ENCODE assay signal across 21 cellular contexts in genomic region chrX:20637351-20637750, GRCh38.
A peak's percentile ranks its signal among the peaks of the same experiment; 100 is the strongest.
DNase-seq lines count a peak whose midpoint lies in the region; ATAC-seq, FAIRE-seq and TF ChIP-seq lines count a peak whose summit lies in the region.
"Had no signal": no experiment of that assay in that cellular context is flagged by ENCODE, and none has a peak within 500 bp of the region (broad histone marks: within the 10 kb centered on the region; RNA-seq: fewer than 3 reads in every experiment).

No MANE protein-coding gene starts in this region.

- H3K9me3 ChIP-seq in astrocyte (ENCODE audit: insufficient read depth, low read depth, low read length), result no peaks in the 10 kb centered on the region
- H3K9me3 ChIP-seq in ascending aorta, result no peaks in the 10 kb centered on the region

- H3K27me3 Mint-ChIP-seq in astrocyte (ENCODE audit: low read depth, unreplicated experiment), result no peaks in the 10 kb centered on the region

- peak overlapping the region; percentile 16 for H3K4me3 Mint-ChIP-seq in astrocyte (ENCODE audit: unreplicated experiment)
- H3K4me3 Mint-ChIP-seq: CD4-positive, CD25-positive, alpha-beta regulatory T cell; GM23338; H9 had no signal

- peak; percentile 53 for DNase-seq in astrocyte (ENCODE audit: low read depth)
- DNase-seq in kidney tubule cell (ENCODE audit: low spot score), result peak; percentile 59
- peak; percentile 77 for DNase-seq in renal cortical epithelial cell (ENCODE audit: low read depth)
- DNase-seq in ascending aorta (ENCODE audit: low spot score in 2 of 2), result no peak
- DNase-seq in NCI-H2227 treated with DMSO at 0.1 percent for 48 hours (lab: John Stamatoyannopoulos, UW), result no peak
- DNase-seq: CD4-positive, CD25-positive, alpha-beta regulatory T cell; H9; IMR-90; KG1; NCI-H1048; NCI-H1417; NCI-H1694; NCI-H2029 treated with DMSO at 0.1 percent for 48 hours; NCI-H526 treated with DMSO at 0.1 percent for 48 hours; SHP77 had no signal

- H3K9ac ChIP-seq in astrocyte (ENCODE audit: low read length), result no peak overlapping the region

- no peak for TF ChIP-seq CTCF in astrocyte (IDR thresholded peaks at IDR 0.05; ENCODE audit: insufficient read depth, low read depth, low read length)
- TF ChIP-seq CTCF in ascending aorta (IDR thresholded peaks at IDR 0.05), result no peak

- H3K79me2 ChIP-seq in astrocyte (ENCODE audit: insufficient read depth, low read length), result no peaks in the 10 kb centered on the region

- H3K9me3 Mint-ChIP-seq in astrocyte (ENCODE audit: unreplicated experiment), result peaks cover 3% of the 10 kb centered on the region
- H3K9me3 Mint-ChIP-seq: GM23338 had no signal

- intact Hi-C loops in ascending aorta (cut with DNase I), result no loop called here

- H3K4me1 Mint-ChIP-seq in astrocyte (ENCODE audit: low read depth, unreplicated experiment), result peaks cover 15% of the 10 kb centered on the region
- H3K4me1 Mint-ChIP-seq: CD4-positive, CD25-positive, alpha-beta regulatory T cell; GM23338 had no signal

- H3K27ac ChIP-seq in astrocyte (ENCODE audit: low read depth, low read length) (no peak overlapping the region), ascending aorta (no peak overlapping the region)
- H3K27ac ChIP-seq: RWPE1 had no signal

- H3K27me3 ChIP-seq in astrocyte (ENCODE audit: insufficient read depth, low read length) (no peaks in the 10 kb centered on the region), ascending aorta (no peaks in the 10 kb centered on the region)

- H3K36me3 ChIP-seq in astrocyte (ENCODE audit: insufficient read depth, low read length) (no peaks in the 10 kb centered on the region), ascending aorta (no peaks in the 10 kb centered on the region)

- no peaks in the 10 kb centered on the region for H4K20me1 ChIP-seq in astrocyte (ENCODE audit: insufficient read depth, low read length)

- H3K27ac Mint-ChIP-seq in astrocyte (ENCODE audit: unreplicated experiment), result peak overlapping the region; percentile 79
- H3K27ac Mint-ChIP-seq: CD4-positive, CD25-positive, alpha-beta regulatory T cell; GM23338; H9 had no signal

- no peak overlapping the region for H2AFZ ChIP-seq in astrocyte (ENCODE audit: low read depth, low read length)
- H2AFZ ChIP-seq: GM23338 had no signal

- no peak overlapping the region for H3K4me3 ChIP-seq in astrocyte (ENCODE audit: insufficient read depth, low read depth, low read length)
- no peak overlapping the region for H3K4me3 ChIP-seq in ascending aorta
- H3K4me3 ChIP-seq: GM23338 had no signal

- FAIRE-seq in astrocyte (lab: Jason Lieb, UNC), result no peak
- FAIRE-seq: GM18507 had no signal

- H3K4me1 ChIP-seq in astrocyte (ENCODE audit: insufficient read depth, low read length), result no peaks in the 10 kb centered on the region
- no peaks in the 10 kb centered on the region for H3K4me1 ChIP-seq in ascending aorta

- no peak overlapping the region for H3K4me2 ChIP-seq in astrocyte (ENCODE audit: low read length)
- H3K4me2 ChIP-seq: GM23338 had no signal

- no peak for ATAC-seq in GM18520 (IDR thresholded peaks at IDR 0.05; ENCODE audit: unreplicated experiment)
- ATAC-seq in HG03442 (IDR thresholded peaks at IDR 0.05; ENCODE audit: unreplicated experiment), result no peak
- ATAC-seq: GM23338, Panc1 had no signal

- H3K36me3 Mint-ChIP-seq in astrocyte (ENCODE audit: low read depth, unreplicated experiment), result no peaks in the 10 kb centered on the region
- H3K36me3 Mint-ChIP-seq: CD4-positive, CD25-positive, alpha-beta regulatory T cell had no signal

Comparison
In these comparisons a context has a peak if more than half of its experiments do, and no peak if none do; other contexts are left out.
1. DNase-seq: peak in astrocyte (single experiment), kidney tubule cell (single experiment) and renal cortical epithelial cell (single experiment); none in ascending aorta (0 of 2) and NCI-H2227 treated with DMSO at 0.1 percent for 48 hours (single experiment).